Comparison of ENCODE assay signal across 25 cellular contexts in the genomic region with DNA sequence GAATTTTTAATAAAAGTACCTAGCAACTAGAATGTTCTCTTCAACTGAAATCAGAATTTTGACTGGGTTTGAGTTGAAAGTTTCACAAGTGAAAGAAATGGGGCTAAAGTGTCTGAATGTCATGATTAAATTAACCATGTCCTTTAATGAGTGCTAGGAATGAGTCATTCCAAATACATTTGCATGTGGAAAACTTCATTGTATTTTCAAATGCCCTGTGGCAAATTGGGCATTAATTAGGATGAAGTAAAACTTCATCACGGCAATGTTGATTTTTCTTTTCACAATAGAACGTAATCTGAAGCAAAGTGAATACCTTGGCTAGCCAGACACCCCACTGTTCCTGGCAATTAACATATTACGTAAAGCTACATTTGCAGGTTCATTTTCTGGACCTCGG.
"Had no signal": no experiment of that assay in that cellular context is flagged by ENCODE, and none has a peak within 500 bp of the region (broad histone marks: within the 10 kb centered on the region; RNA-seq: fewer than 3 reads in every experiment).

No MANE protein-coding gene starts in this region.

- DNase-seq: islet precursor cell; left ventricle myocardium inferior; midbrain; mucosa of descending colon; naive thymus-derived CD4-positive, alpha-beta T cell; ovary; posterior cingulate gyrus; retina; right cardiac atrium; stimulated activated CD4-positive, alpha-beta T cell treated with anti-CD3 and anti-CD28 coated beads, Interleukin-12 subunit alpha, Interleukin-12 subunit beta, amount 100 ng/mL, for 4 hours; stimulated activated CD4-positive, alpha-beta T cell treated with anti-CD3 and anti-CD28 coated beads, Interleukin-15, amount 100 ng/mL, for 24 hours; stimulated activated CD4-positive, alpha-beta T cell treated with anti-CD3 and anti-CD28 coated beads, Interleukin-2, amount 100 ng/mL, for 24 hours; stimulated activated CD4-positive, alpha-beta T cell treated with anti-CD3 and anti-CD28 coated beads, Interleukin-4, amount 100 ng/mL, for 24 hours; stimulated activated naive CD4-positive, alpha-beta T cell; tibial artery; trophoblast cell; upper lobe of right lung had no signal

- H3K4me1 ChIP-seq: upper lobe of right lung had no signal

- H3K27ac ChIP-seq: hepatocyte, left ventricle myocardium inferior, ovary, skin epidermis, suprapubic skin, thoracic aorta, tibial artery, upper lobe of right lung had no signal

- H3K36me3 ChIP-seq: ovary, suprapubic skin, thoracic aorta, tibial artery, upper lobe of right lung had no signal

- H3K9me3 ChIP-seq: left ventricle myocardium inferior, mucosa of descending colon, ovary, suprapubic skin, thoracic aorta, tibial artery, upper lobe of right lung had no signal

- H3K4me2 ChIP-seq: hepatocyte had no signal

- ATAC-seq: mucosa of descending colon; naive thymus-derived CD4-positive, alpha-beta T cell; natural killer cell treated with Interleukin-12 subunit alpha and Interleukin-12 subunit beta and Interleukin-15 and Interleukin-18, amount 100 ng/mL, for 72 hours; right cardiac atrium; sciatic nerve; stimulated activated effector memory CD8-positive, alpha-beta T cell treated with anti-CD3 and anti-CD28 coated beads, Interleukin-12 subunit alpha, Interleukin-12 subunit beta, amount 100 ng/mL, for 72 hours; upper lobe of right lung had no signal

- H3K27me3 ChIP-seq: hepatocyte, ovary, suprapubic skin, tibial artery, upper lobe of right lung had no signal

- H2AFZ ChIP-seq: hepatocyte had no signal

- H3K4me3 ChIP-seq: hepatocyte, left ventricle myocardium inferior, lung, mucosa of descending colon, ovary, skin epidermis, suprapubic skin, thoracic aorta, tibial artery, upper lobe of right lung had no signal
